In the genomic region with DNA sequence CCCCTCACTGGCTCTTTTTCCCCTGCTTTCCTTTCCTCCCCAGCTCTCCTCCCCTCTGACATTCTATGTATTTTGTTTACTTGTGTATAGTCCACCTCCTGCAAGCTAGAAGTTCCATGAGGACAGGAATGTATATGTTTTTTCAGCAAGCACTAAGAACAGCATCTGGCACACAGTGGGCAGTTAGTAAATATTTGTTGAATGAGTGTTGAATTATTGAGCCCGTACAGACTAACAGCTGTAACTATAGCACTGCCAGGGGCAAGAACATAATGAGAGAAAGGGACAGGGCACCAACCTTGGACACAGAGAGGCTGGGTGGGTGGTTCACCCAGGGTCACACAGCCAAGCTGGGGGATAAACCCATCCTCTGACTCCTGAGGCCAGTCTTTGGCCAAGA, we compare ENCODE assay signal across 26 cellular contexts.
"Had no signal": no experiment of that assay in that cellular context is flagged by ENCODE, and none has a peak within 500 bp of the region (broad histone marks: within the 10 kb centered on the region; RNA-seq: fewer than 3 reads in every experiment).

No MANE protein-coding gene starts in this region.

- H3K36me3 Mint-ChIP-seq: activated naive CD4-positive, alpha-beta T cell treated with anti-CD3 and anti-CD28 coated beads, Interleukin-2, amount 50 U/mL, for 72 hours; brain; natural killer cell treated with Interleukin-12 subunit alpha and Interleukin-12 subunit beta and Interleukin-15 and Interleukin-18, amount 100 ng/mL, for 72 hours had no signal

- H3K9me3 ChIP-seq: esophagus squamous epithelium, left ventricle myocardium inferior, neutrophil, pancreas, psoas muscle, right atrium auricular region, thyroid gland, upper lobe of right lung had no signal

- H3K9me3 Mint-ChIP-seq: activated naive CD4-positive, alpha-beta T cell treated with anti-CD3 and anti-CD28 coated beads, Interleukin-2, amount 50 U/mL, for 72 hours; activated T-helper 17 cell treated with anti-CD3 and anti-CD28 coated beads, Interleukin-2, amount 50 U/mL, for 72 hours; brain; effector memory CD8-positive, alpha-beta T cell; natural killer cell treated with Interleukin-12 subunit alpha and Interleukin-12 subunit beta and Interleukin-15 and Interleukin-18, amount 100 ng/mL, for 72 hours had no signal

- H3K27ac Mint-ChIP-seq: activated T-helper 17 cell treated with anti-CD3 and anti-CD28 coated beads, Interleukin-2, amount 50 U/mL, for 72 hours; brain; effector memory CD8-positive, alpha-beta T cell had no signal

- DNase-seq: activated CD4-positive, alpha-beta T cell treated with anti-CD3 and anti-CD28 coated beads for 1 hour; activated CD4-positive, alpha-beta T cell treated with anti-CD3 and anti-CD28 coated beads, Interleukin-2, amount 50 U/mL, for 1 hour; activated T-cell treated with anti-CD3 and anti-CD28 coated beads, Interleukin-2, amount 50 U/mL, for 1 hour; aorta; dorsolateral prefrontal cortex; effector memory CD8-positive, alpha-beta T cell; esophagus squamous epithelium; glutamatergic neuron; left ventricle myocardium inferior; mammary epithelial cell; midbrain; pancreas; psoas muscle; stimulated activated CD4-positive, alpha-beta T cell treated with anti-CD3 and anti-CD28 coated beads, Interleukin-4, amount 100 ng/mL, for 4 hours; stimulated activated naive CD8-positive, alpha-beta T cell treated with anti-CD3 and anti-CD28 coated beads, Interleukin-15, Interleukin-2, amounts not matched to agents 100 U/mL and 50 U/mL, for 24 hours; thyroid gland; upper lobe of right lung had no signal

- H3K4me3 Mint-ChIP-seq: activated T-helper 17 cell treated with anti-CD3 and anti-CD28 coated beads, Interleukin-2, amount 50 U/mL, for 72 hours; brain; effector memory CD8-positive, alpha-beta T cell; natural killer cell treated with Interleukin-12 subunit alpha and Interleukin-12 subunit beta and Interleukin-15 and Interleukin-18, amount 100 ng/mL, for 72 hours had no signal

- FAIRE-seq: colon, frontal cortex, pancreas had no signal

- H3K4me3 ChIP-seq: dorsolateral prefrontal cortex, esophagus squamous epithelium, hepatocyte, left ventricle myocardium inferior, pancreas, psoas muscle, right atrium auricular region, thyroid gland, upper lobe of right lung had no signal

- H2AFZ ChIP-seq: hepatocyte had no signal

- H3K27me3 ChIP-seq: hepatocyte, pancreas, right atrium auricular region, thyroid gland, upper lobe of right lung had no signal

- H3K27me3 Mint-ChIP-seq: brain; effector memory CD8-positive, alpha-beta T cell had no signal

- H3K4me1 ChIP-seq: esophagus squamous epithelium, left ventricle myocardium inferior, pancreas, psoas muscle, right atrium auricular region, thyroid gland, upper lobe of right lung had no signal

- H3K4me2 ChIP-seq: hepatocyte had no signal

- H3K36me3 ChIP-seq: esophagus squamous epithelium, left ventricle myocardium inferior, neutrophil, pancreas, right atrium auricular region, thyroid gland, upper lobe of right lung had no signal

- H3K79me2 ChIP-seq: hepatocyte had no signal

- H3K4me1 Mint-ChIP-seq: activated T-helper 17 cell treated with anti-CD3 and anti-CD28 coated beads, Interleukin-2, amount 50 U/mL, for 72 hours had no signal

- H3K27ac ChIP-seq: dorsolateral prefrontal cortex, esophagus squamous epithelium, hepatocyte, left ventricle myocardium inferior, neutrophil, pancreas, psoas muscle, right atrium auricular region, thyroid gland, upper lobe of right lung had no signal
